Comparison of ENCODE assay signal across 9 cellular contexts in the genomic region with DNA sequence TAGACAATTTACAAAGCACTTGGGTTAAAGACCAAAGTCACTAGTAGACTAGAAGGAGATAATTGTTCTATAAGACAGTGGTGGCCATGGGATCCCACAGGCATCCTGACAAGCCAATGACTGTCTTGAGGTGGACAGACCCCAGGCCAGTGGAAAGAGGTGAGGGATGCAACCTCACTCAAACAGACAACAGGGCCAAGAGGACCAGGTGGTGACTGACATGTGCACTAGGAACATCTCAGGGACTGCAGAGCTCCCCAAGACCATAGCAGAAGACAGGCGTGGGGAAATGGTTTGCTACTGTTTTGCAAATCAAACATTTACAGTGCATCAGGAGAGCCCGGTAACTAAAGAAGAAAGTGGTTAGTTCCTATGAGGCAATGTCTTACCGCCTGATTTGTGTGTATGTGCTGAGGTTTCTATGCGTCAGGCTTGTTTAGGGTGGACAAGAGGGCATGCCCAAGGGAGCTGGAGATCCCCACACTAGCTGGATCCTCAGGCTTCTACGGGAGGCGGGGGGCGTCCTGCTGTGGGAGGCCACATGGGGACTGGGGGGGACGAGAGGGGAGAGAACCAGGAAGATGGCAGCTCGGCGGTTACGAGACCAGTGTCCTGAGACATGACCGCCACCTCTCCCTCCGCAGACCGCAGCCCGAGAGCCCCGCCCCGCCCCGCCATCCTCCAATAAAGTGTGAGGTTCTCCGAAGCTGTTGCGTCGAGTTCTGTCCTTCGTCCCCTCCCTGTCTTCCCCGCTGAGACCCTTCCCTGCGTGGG. TPM values are rescaled to one million over a fixed set of nuclear protein-coding genes. Genes with fewer than 3 reads are reported as not detected.
DNase-seq lines count a peak whose midpoint lies in the region; ATAC-seq, FAIRE-seq and TF ChIP-seq lines count a peak whose summit lies in the region.
"Had no signal": no experiment of that assay in that cellular context is flagged by ENCODE, and none has a peak within 500 bp of the region (broad histone marks: within the 10 kb centered on the region; RNA-seq: fewer than 3 reads in every experiment).

No MANE protein-coding gene starts in this region.

- intact Hi-C loops in IMR-90 (cut with micrococcal nuclease), result no loop called here
- intact Hi-C loops in GM12878 (cut with micrococcal nuclease; ENCODE audit: unreplicated experiment), result loop anchor here (10.0 kb wide), 1 partner anchor 160 kb away; the partner anchor contains the start of genes DDRGK1 and ITPA

- H4K8ac ChIP-seq in IMR-90 (ENCODE audit: low read depth in 2 of 2, low read length in 2 of 2), result peak overlapping the region; percentile 31 to 91

- H3K4ac ChIP-seq in IMR-90 (ENCODE audit: low read depth, low read length), result peak overlapping the region; percentile 92

- H3K79me2 ChIP-seq in SU-DHL-6 (ENCODE audit: insufficient read depth, low read length) (peaks cover 9% of the 10 kb centered on the region), GM12878 (ENCODE audit: control insufficient read depth, insufficient read depth, low read length) (peaks cover 13% of the 10 kb centered on the region)

- WGBS in IMR-90 (ENCODE audit: extremely low coverage in 2 of 2, insufficient read length in 1 of 2), 2 experiments, result 12% methylated on average over 6 of the region's 24 CpGs; no CpG with 5 or more reads in 1 of the 2 experiments
- WGBS in GM12878 (ENCODE audit: insufficient coverage, insufficient replicate concordance, low lambda C conversion rate, missing lambda C conversion rate), result 3% methylated on average over 7 of the region's 24 CpGs
- WGBS in small intestine, 3 donors, result 1 to 2% (median 2%) methylated on average over 22 to 24 of the region's 24 CpGs

- FAIRE-seq in GM12878 (lab: Jason Lieb, UNC) (peak; percentile 68), small intestine (lab: Jason Lieb, UNC) (no peak)
- FAIRE-seq: islet of Langerhans had no signal

- H3K9me3 ChIP-seq in ES-I3 (ENCODE audit: control insufficient read depth, insufficient read depth, low read length) (no peaks in the 10 kb centered on the region), IMR-90 (ENCODE audit: control insufficient read depth, insufficient read depth, low read length) (no peaks in the 10 kb centered on the region), SU-DHL-6 (ENCODE audit: insufficient read depth, low read length) (no peaks in the 10 kb centered on the region), GM12878 (replicated peaks; ENCODE audit: control insufficient read depth, insufficient read depth, low read length) (no peaks in the 10 kb centered on the region), iPS-18c (ENCODE audit: control insufficient read depth, insufficient read depth, low read length) (peaks cover 2% of the 10 kb centered on the region), small intestine (ENCODE audit: control insufficient read depth, low read depth) (no peaks in the 10 kb centered on the region)

- H2BK20ac ChIP-seq in IMR-90 (ENCODE audit: low read depth, low read length), result no peak overlapping the region; the same call in 1 of the 2 replicates

- H3K9ac ChIP-seq in ES-I3 (ENCODE audit: low read depth, low read length) (peak overlapping the region; percentile 91), IMR-90 (ENCODE audit: low read depth, low read length) (peak overlapping the region; percentile 83), SU-DHL-6 (ENCODE audit: low read length) (peak overlapping the region; percentile 89), GM12878 (ENCODE audit: control insufficient read depth, insufficient read depth, low read length) (peak overlapping the region; percentile 65; the same call in 1 of the 2 replicates)

- peak overlapping the region; percentile 97 for H2BK5ac ChIP-seq in IMR-90 (ENCODE audit: low read depth, low read length, poor library complexity, severe bottlenecking)

- peak overlapping the region; percentile 86 for H2AK5ac ChIP-seq in IMR-90 (ENCODE audit: low read depth, low read length)

- H3F3A ChIP-seq in SU-DHL-6 (ENCODE audit: insufficient read depth), result no peaks in the 10 kb centered on the region

- H2AFZ ChIP-seq in IMR-90 (replicated peaks; ENCODE audit: low read length, poor library complexity), result peak overlapping the region; percentile 100
- H2AFZ ChIP-seq in SU-DHL-6 (ENCODE audit: low read depth, low read length, severe bottlenecking), result peak overlapping the region; percentile 76
- H2AFZ ChIP-seq in GM12878 (ENCODE audit: control insufficient read depth, low read depth, low read length), result peak overlapping the region; percentile 94

- TF ChIP-seq RAD21 in IMR-90 (IDR thresholded peaks at IDR 0.05; ENCODE audit: low read length), result no peak
- no peak for TF ChIP-seq RAD21 in GM12878 (IDR thresholded peaks at IDR 0.05; ENCODE audit: insufficient read depth, low read depth, low read length)

- H3K4me2 ChIP-seq in IMR-90 (ENCODE audit: low read depth, low read length), result peak overlapping the region; percentile 82
- peak overlapping the region; percentile 77 for H3K4me2 ChIP-seq in SU-DHL-6 (ENCODE audit: low read depth, low read length, poor library complexity, severe bottlenecking)
- peak overlapping the region; percentile 70 for H3K4me2 ChIP-seq in GM12878 (ENCODE audit: control insufficient read depth, insufficient read depth)

- peak overlapping the region; percentile 94 for H3K27ac ChIP-seq in IMR-90 (ENCODE audit: insufficient read depth, low read length)
- H3K27ac ChIP-seq in SU-DHL-6 (ENCODE audit: low read depth, low read length), result peak overlapping the region; percentile 60
- H3K27ac ChIP-seq in GM12878 (ENCODE audit: control insufficient read depth, insufficient read depth), result peak overlapping the region; percentile 87
- peak overlapping the region; percentile 68 to 95 for H3K27ac ChIP-seq in small intestine (ENCODE audit: low read depth in 1 of 2, low read length in 1 of 2)

- RAD21 ChIA-PET in GM12878 (lab: Charles Lee; ENCODE audit: unreplicated experiment), result interaction anchor here (0.6 to 1.0 kb wide), 2 partner anchors 9 to 112 kb away, joined by 4 to 5 read pairs; no protein-coding TSS in a partner anchor

- H3K36me3 ChIP-seq in ES-I3 (ENCODE audit: insufficient read depth, low read length) (peaks cover 17% of the 10 kb centered on the region), IMR-90 (ENCODE audit: control insufficient read depth, insufficient read depth, low read length) (peaks cover 24% of the 10 kb centered on the region), SU-DHL-6 (ENCODE audit: low read length) (no peaks in the 10 kb centered on the region; the same call in 1 of the 2 replicates), GM12878 (ENCODE audit: control insufficient read depth in 2 of 2, insufficient read depth in 2 of 2, low read length in 1 of 2) (peaks cover 4 to 9% of the 10 kb centered on the region in 2 experiments; a peak in 3 of 4 replicates), small intestine (ENCODE audit: control insufficient read depth in 2 of 2, insufficient read depth in 2 of 2, low read length in 2 of 2) (peaks cover 2 to 10% of the 10 kb centered on the region in 2 donors)

- peak overlapping the region; percentile 95 for H2AK9ac ChIP-seq in IMR-90 (replicated peaks; ENCODE audit: low read depth, low read length, poor library complexity)

- TF ChIP-seq POLR2A in IMR-90 (IDR thresholded peaks at IDR 0.05; ENCODE audit: low read depth, low read length) (no peak), GM12878 (IDR thresholded peaks at IDR 0.05; ENCODE audit: low read depth, low read length) (no peak)

- peak overlapping the region; percentile 83 for H3K4me3 ChIP-seq in IMR-90 (ENCODE audit: insufficient read depth, low read depth, low read length)
- H3K4me3 ChIP-seq in SU-DHL-6 (ENCODE audit: insufficient read depth, low read length, poor library complexity, severe bottlenecking), result peak overlapping the region; percentile 69
- peak overlapping the region; percentile 80 for H3K4me3 ChIP-seq in GM12878
- H3K4me3 ChIP-seq in iPS-18c (ENCODE audit: insufficient read depth, low read depth, low read length), result peak overlapping the region; percentile 94
- peak overlapping the region; percentile 57 to 79 for H3K4me3 ChIP-seq in small intestine (ENCODE audit: low read depth in 1 of 2, low read length in 2 of 2)

- DNase-seq in IMR-90 (peak; percentile 86), GM12878 (ENCODE audit: low read depth, low spot score) (no peak), small intestine (no peak), NCI-H1436 (lab: John Stamatoyannopoulos, UW) (no peak)

- H3K27me3 ChIP-seq in IMR-90 (ENCODE audit: control insufficient read depth, insufficient read depth, low read length), result no peaks in the 10 kb centered on the region
- H3K27me3 ChIP-seq in SU-DHL-6 (ENCODE audit: low read length), result no peaks in the 10 kb centered on the region
- H3K27me3 ChIP-seq in GM12878 (replicated peaks in 1 of 2; ENCODE audit: control insufficient read depth in 2 of 2, insufficient read depth in 2 of 2, low read length in 1 of 2), result no peaks in the 10 kb centered on the region
- no peaks in the 10 kb centered on the region for H3K27me3 ChIP-seq in small intestine (ENCODE audit: control insufficient read depth in 2 of 2, insufficient read depth in 2 of 2, low read length in 2 of 2)

- H4K5ac ChIP-seq in IMR-90 (ENCODE audit: low read depth, low read length), result peak overlapping the region; percentile 87

- H3K18ac ChIP-seq in IMR-90 (ENCODE audit: low read depth, low read length), result peak overlapping the region; percentile 36; the same call in 1 of the 2 replicates

- peak overlapping the region; percentile 91 for H4K91ac ChIP-seq in IMR-90 (ENCODE audit: insufficient read depth, low read depth, low read length)

- H3K9me1 ChIP-seq in IMR-90 (ENCODE audit: insufficient read depth, low read length), result peaks cover 24% of the 10 kb centered on the region

- no peaks in the 10 kb centered on the region for H3K9me2 ChIP-seq in SU-DHL-6 (replicated peaks; ENCODE audit: insufficient read depth, low read length)

- 0 out of 4 replicates have a peak, but pooled peaks of 1 of the 2 experiments have one; percentile 22 for TF ChIP-seq EP300 in GM12878 (IDR thresholded peaks at IDR 0.05; ENCODE audit: borderline replicate concordance in 1 of 2, control insufficient read depth in 1 of 2, low read depth in 2 of 2, low read length in 2 of 2)

- H3K79me1 ChIP-seq in IMR-90 (ENCODE audit: low read depth in 1 of 2, low read length in 2 of 2), result peaks cover 10 to 23% of the 10 kb centered on the region in 2 experiments

- H4K20me1 ChIP-seq in IMR-90 (ENCODE audit: insufficient read depth, low read length), result peaks cover 10% of the 10 kb centered on the region
- no peaks in the 10 kb centered on the region for H4K20me1 ChIP-seq in SU-DHL-6 (ENCODE audit: low read depth, low read length)
- no peaks in the 10 kb centered on the region for H4K20me1 ChIP-seq in GM12878 (ENCODE audit: control insufficient read depth, insufficient read depth)

- peak overlapping the region; percentile 54 for H3K23ac ChIP-seq in IMR-90 (ENCODE audit: low read depth, low read length)

- H3K14ac ChIP-seq in IMR-90 (replicated peaks; ENCODE audit: low read depth, low read length), result peak overlapping the region; percentile 91

- H3K4me1 ChIP-seq in ES-I3 (ENCODE audit: insufficient read depth, low read length), result peaks cover 11% of the 10 kb centered on the region
- H3K4me1 ChIP-seq in IMR-90 (ENCODE audit: control insufficient read depth, insufficient read depth, low read length), result peaks cover 13% of the 10 kb centered on the region
- no peaks in the 10 kb centered on the region; the same call in 1 of the 2 replicates for H3K4me1 ChIP-seq in GM12878 (ENCODE audit: control insufficient read depth, insufficient read depth, low read length)
- H3K4me1 ChIP-seq in small intestine (ENCODE audit: control insufficient read depth in 2 of 2, insufficient read depth in 1 of 2, low read depth in 1 of 2, low read length in 1 of 2), result no peaks in the 10 kb centered on the region

- in situ Hi-C loops in IMR-90 (cut with MboI; ENCODE audit: low sequenced_read_pairs), result no loop called here
- in situ Hi-C loops in GM12878 (cut with MboI), result no loop called here

- SMC1A ChIA-PET in GM12878 (lab: Charles Lee; ENCODE audit: uncharacterized antibody, unreplicated experiment), result interaction anchor here (0.6 to 0.9 kb wide), 3 partner anchors 8 to 163 kb away, joined by 3 to 4 read pairs (median 3); no protein-coding TSS in a partner anchor

- H2BK15ac ChIP-seq in IMR-90 (ENCODE audit: low read depth, low read length), result peak overlapping the region; percentile 57; the same call in 1 of the 3 replicates

- POLR2A ChIA-PET in IMR-90 (lab: Charles Lee; ENCODE audit: unreplicated experiment), result interaction anchor here (0.7 kb wide), 1 partner anchor 33 kb away, joined by 3 read pairs; no protein-coding TSS in a partner anchor
- POLR2A ChIA-PET in GM12878 (lab: Charles Lee), result interaction anchor here (0.6 to 1.8 kb wide), 2 partner anchors 116 to 144 kb away, joined by 3 to 13 read pairs; no protein-coding TSS in a partner anchor

- dilution Hi-C loops in IMR-90 (cut with HindIII; ENCODE audit: low sequenced_read_pairs, unreplicated experiment), result no loop called here

- peak overlapping the region; percentile 65 for H3K56ac ChIP-seq in IMR-90 (ENCODE audit: extremely low read depth, insufficient read depth, low read length)

- no peak for TF ChIP-seq CTCF in IMR-90 (conservative IDR thresholded peaks at IDR 0.05; ENCODE audit: low read depth, low read length)
- TF ChIP-seq CTCF in SU-DHL-6 (IDR thresholded peaks at IDR 0.05; ENCODE audit: insufficient read depth, low read length, poor library complexity, severe bottlenecking), result no peak
- TF ChIP-seq CTCF in GM12878 (IDR thresholded peaks at IDR 0.05 in 2 of 3, conservative IDR thresholded peaks at IDR 0.05 in 1 of 3; ENCODE audit: control insufficient read depth in 2 of 3, extremely low read depth in 1 of 3, insufficient read depth in 1 of 3, low read depth in 3 of 3, low read length in 3 of 3), result no peak

- CTCF ChIA-PET in IMR-90 (lab: Yijun Ruan, JAX) (interaction anchor here (0.5 kb wide), 1 partner anchor 31 kb away, joined by 3 read pairs; no protein-coding TSS in a partner anchor), GM12878 (lab: Yijun Ruan, JAX) (interaction anchor here (0.6 to 0.9 kb wide), 2 partner anchors 8 to 174 kb away, joined by 4 read pairs; no protein-coding TSS in a partner anchor)

- peak overlapping the region; percentile 90 for H2BK120ac ChIP-seq in IMR-90 (ENCODE audit: low read depth, low read length)

- BruUV-seq in IMR-90 (replicated peaks; lab: Mats Ljungman, UMichigan), result no TSS peak
- no TSS peak for BruUV-seq in GM12878 (replicated peaks; lab: Mats Ljungman, UMichigan)

- ATAC-seq in GM21717 (IDR thresholded peaks at IDR 0.05; ENCODE audit: unreplicated experiment) (peak; percentile 35), IMR-90 (ENCODE audit: low read depth) (peak; percentile 82), GM12878 (peak; percentile 77)

RNA-seq across cellular contexts. Expression of gene MRPS26, which starts 0.6 kb away (rescaled TPM):
- total RNA-seq in IMR-90 (2012; rRNA removed) (22.2 and 24.7 TPM in 2 replicates), GM12878 (2014; rRNA removed) (52.0 and 58.7 TPM in 2 replicates), GM12878 (2014; rRNA removed; fragmentation: Illumina TruSeq; extraction: Trizol) (23.4 and 25.8 TPM in 2 replicates), GM12878 (2021) (51.5 and 56.7 TPM in 2 replicates)
- polyA plus RNA-seq in IMR-90 (2012; rRNA removed) (38.6 and 49.5 TPM in 2 replicates), GM12878 (2011; rRNA removed) (25.0 and 36.3 TPM in 2 replicates), GM12878 (2014; fragmentation: Illumina TruSeq; extraction: Trizol) (9.9 and 18.8 TPM in 2 replicates), GM12878 (2014; fragmentation: Nextera tagmentation; extraction: Ambion mirVana) (1 to 10 TPM; 3.9 to 9.3 TPM), GM12878 (2014; rRNA removed) (60.9 and 69.4 TPM in 2 replicates), GM12878 (2016; fragmentation: Nextera tagmentation; extraction: Ambion mirVana) (10 to 100 TPM; 80.7 to 95.3 TPM), small intestine (10 to 100 TPM; 58.4 to 77.5 (median 75.4) TPM)
- 53.9 and 56.0 TPM in 2 replicates for polyA plus RNA-seq in IMR-90 (2012; cell fraction: cytosol; rRNA removed)
- 20.0 and 35.2 TPM in 2 replicates for polyA plus RNA-seq in IMR-90 (2012; cell fraction: nucleus; rRNA removed; ENCODE audit: low replicate concordance)
- 5.5 and 5.7 TPM in 2 replicates for total RNA-seq in GM12878 (2013; cell fraction: nucleolus; rRNA removed)
- 12.5 TPM for polyA plus RNA-seq in GM12878 (2011; ENCODE audit: low read depth)
- 51.2 and 87.8 TPM in 2 replicates for polyA plus RNA-seq in GM12878 (2011; cell fraction: cytosol; rRNA removed)
- polyA plus RNA-seq in GM12878 (2011; cell fraction: nucleus; rRNA removed), result 28.4 and 31.8 TPM in 2 replicates
- 30.4 and 30.8 TPM in 2 replicates for polyA plus RNA-seq in GM12878 (2012)
- 10.8 and 18.2 TPM in 2 replicates for polyA minus RNA-seq in GM12878 (2011; rRNA and poly(A)+ RNA removed)
- 12.6 and 13.6 TPM in 2 replicates for polyA minus RNA-seq in GM12878 (2011; cell fraction: cytosol; rRNA and poly(A)+ RNA removed)
- 5.0 and 7.9 TPM in 2 replicates for polyA minus RNA-seq in GM12878 (2011; cell fraction: nucleus; rRNA and poly(A)+ RNA removed)

RNA-seq across cellular contexts. Expression of gene GNRH2, which starts 1.8 kb away (rescaled TPM):
- total RNA-seq in IMR-90 (2012; rRNA removed), result 0.18 and 0.28 TPM in 2 replicates
- 0.16 and 0.21 TPM in 2 replicates for polyA plus RNA-seq in IMR-90 (2012; rRNA removed)
- polyA plus RNA-seq in IMR-90 (2012; cell fraction: cytosol; rRNA removed), result not detected in 2 replicates
- 1.7 and 3.5 TPM in 2 replicates for polyA plus RNA-seq in IMR-90 (2012; cell fraction: nucleus; rRNA removed; ENCODE audit: low replicate concordance)
- total RNA-seq in GM12878 (2013; cell fraction: nucleolus; rRNA removed), result 3.3 and 3.9 TPM in 2 replicates
- total RNA-seq in GM12878 (2014; rRNA removed), result not detected in 2 replicates
- total RNA-seq in GM12878 (2014; rRNA removed; fragmentation: Illumina TruSeq; extraction: Trizol), result not detected in 2 replicates
- 0.64 and 0.85 TPM in 2 replicates for total RNA-seq in GM12878 (2021)
- polyA plus RNA-seq in GM12878 (2011; ENCODE audit: low read depth), result not detected
- 0.31 TPM in 1 of 2 replicates, not detected in the other for polyA plus RNA-seq in GM12878 (2011; rRNA removed)
- polyA plus RNA-seq in GM12878 (2011; cell fraction: cytosol; rRNA removed), result 0.10 and 0.25 TPM in 2 replicates
- polyA plus RNA-seq in GM12878 (2011; cell fraction: nucleus; rRNA removed), result 1.2 and 2.1 TPM in 2 replicates
- not detected in 2 replicates for polyA plus RNA-seq in GM12878 (2012)
- polyA plus RNA-seq in GM12878 (2014; fragmentation: Illumina TruSeq; extraction: Trizol), result not detected in 2 replicates
- polyA plus RNA-seq in GM12878 (2014; fragmentation: Nextera tagmentation; extraction: Ambion mirVana), result not detected
- 0.12 and 0.15 TPM in 2 replicates for polyA plus RNA-seq in GM12878 (2014; rRNA removed)
- polyA plus RNA-seq in GM12878 (2016; fragmentation: Nextera tagmentation; extraction: Ambion mirVana), result not detected
- polyA minus RNA-seq in GM12878 (2011; rRNA and poly(A)+ RNA removed), result 0.80 and 1.1 TPM in 2 replicates
- polyA minus RNA-seq in GM12878 (2011; cell fraction: cytosol; rRNA and poly(A)+ RNA removed), result not detected in 2 replicates
- 1.6 and 4.0 TPM in 2 replicates for polyA minus RNA-seq in GM12878 (2011; cell fraction: nucleus; rRNA and poly(A)+ RNA removed)
- polyA plus RNA-seq in small intestine, result under 1 TPM in 1 of 3 donors, not detected in 2; 0.15 TPM

RNA-seq across cellular contexts. Expression of gene OXT, which starts 26.2 kb away (rescaled TPM):
- total RNA-seq in IMR-90 (2012; rRNA removed) (not detected in 2 replicates), GM12878 (2014; rRNA removed) (not detected in 2 replicates), GM12878 (2014; rRNA removed; fragmentation: Illumina TruSeq; extraction: Trizol) (not detected in 2 replicates), GM12878 (2021) (not detected in 2 replicates)
- polyA plus RNA-seq in IMR-90 (2012; rRNA removed) (not detected in 2 replicates), GM12878 (2011; rRNA removed) (not detected in 2 replicates), GM12878 (2014; fragmentation: Illumina TruSeq; extraction: Trizol) (not detected in 2 replicates), GM12878 (2014; fragmentation: Nextera tagmentation; extraction: Ambion mirVana) (not detected), GM12878 (2014; rRNA removed) (not detected in 2 replicates), GM12878 (2016; fragmentation: Nextera tagmentation; extraction: Ambion mirVana) (not detected), small intestine (10 to 100 TPM in 2 of 3 donors, 1 to 10 TPM in 1; 2.7 to 45.8 (median 36.2) TPM)
- polyA plus RNA-seq in IMR-90 (2012; cell fraction: cytosol; rRNA removed), result not detected in 2 replicates
- not detected in 2 replicates for polyA plus RNA-seq in IMR-90 (2012; cell fraction: nucleus; rRNA removed; ENCODE audit: low replicate concordance)
- total RNA-seq in GM12878 (2013; cell fraction: nucleolus; rRNA removed), result not detected in 2 replicates
- polyA plus RNA-seq in GM12878 (2011; ENCODE audit: low read depth), result not detected
- not detected in 2 replicates for polyA plus RNA-seq in GM12878 (2011; cell fraction: cytosol; rRNA removed)
- not detected in 2 replicates for polyA plus RNA-seq in GM12878 (2011; cell fraction: nucleus; rRNA removed)
- not detected in 2 replicates for polyA plus RNA-seq in GM12878 (2012)
- not detected in 2 replicates for polyA minus RNA-seq in GM12878 (2011; rRNA and poly(A)+ RNA removed)
- polyA minus RNA-seq in GM12878 (2011; cell fraction: cytosol; rRNA and poly(A)+ RNA removed), result not detected in 2 replicates
- polyA minus RNA-seq in GM12878 (2011; cell fraction: nucleus; rRNA and poly(A)+ RNA removed), result not detected in 2 replicates

RNA-seq across cellular contexts. Expression of gene AVP, which starts 39.3 kb away (rescaled TPM):
- total RNA-seq in IMR-90 (2012; rRNA removed) (not detected in 2 replicates), GM12878 (2014; rRNA removed) (not detected in 2 replicates), GM12878 (2014; rRNA removed; fragmentation: Illumina TruSeq; extraction: Trizol) (not detected in 2 replicates), GM12878 (2021) (not detected in 2 replicates)
- polyA plus RNA-seq in IMR-90 (2012; rRNA removed) (not detected in 2 replicates), GM12878 (2011; rRNA removed) (not detected in 2 replicates), GM12878 (2014; fragmentation: Illumina TruSeq; extraction: Trizol) (not detected in 2 replicates), GM12878 (2014; fragmentation: Nextera tagmentation; extraction: Ambion mirVana) (not detected), GM12878 (2014; rRNA removed) (not detected in 2 replicates), GM12878 (2016; fragmentation: Nextera tagmentation; extraction: Ambion mirVana) (not detected), small intestine (1 to 10 TPM in 1 of 3 donors, not detected in 2; 2.7 TPM)
- polyA plus RNA-seq in IMR-90 (2012; cell fraction: cytosol; rRNA removed), result not detected in 2 replicates
- polyA plus RNA-seq in IMR-90 (2012; cell fraction: nucleus; rRNA removed; ENCODE audit: low replicate concordance), result not detected in 2 replicates
- not detected in 2 replicates for total RNA-seq in GM12878 (2013; cell fraction: nucleolus; rRNA removed)
- not detected for polyA plus RNA-seq in GM12878 (2011; ENCODE audit: low read depth)
- not detected in 2 replicates for polyA plus RNA-seq in GM12878 (2011; cell fraction: cytosol; rRNA removed)
- polyA plus RNA-seq in GM12878 (2011; cell fraction: nucleus; rRNA removed), result not detected in 2 replicates
- polyA plus RNA-seq in GM12878 (2012), result not detected in 2 replicates
- polyA minus RNA-seq in GM12878 (2011; rRNA and poly(A)+ RNA removed), result not detected in 2 replicates
- not detected in 2 replicates for polyA minus RNA-seq in GM12878 (2011; cell fraction: cytosol; rRNA and poly(A)+ RNA removed)
- polyA minus RNA-seq in GM12878 (2011; cell fraction: nucleus; rRNA and poly(A)+ RNA removed), result not detected in 2 replicates
